In genomic region chr5:133888625-133888991, GRCh38 we compare ENCODE assay signal across 1 cellular context.
TF ChIP-seq lines count a peak whose summit lies in the region.

No MANE protein-coding gene starts in this region.

TF ChIP-seq in HepG2, 621 proteins besides CTCF, POLR2A, EP300 and RAD21 (continued from another document):
- TF ChIP-seq PAXIP1 (CRISPR knock-in tag; conservative IDR thresholded peaks at IDR 0.05) (no peak), ZNF597 (CRISPR knock-in tag; IDR thresholded peaks at IDR 0.05) (no peak), ZSCAN22 (CRISPR knock-in tag; IDR thresholded peaks at IDR 0.05) (no peak), ZBTB2 (CRISPR knock-in tag; IDR thresholded peaks at IDR 0.05; ENCODE audit: low read depth) (no peak), ZNF367 (CRISPR knock-in tag; IDR thresholded peaks at IDR 0.05; ENCODE audit: borderline replicate concordance) (no peak)
